1 cellular context compared by ENCODE assay signal in genomic region chr17:83087788-83088360, GRCh38.
TF ChIP-seq lines count a peak whose summit lies in the region.

No MANE protein-coding gene starts in this region.

TF ChIP-seq in GM23338, 12 proteins besides CTCF, POLR2A, EP300 and RAD21 (continued from another document):
- TF ChIP-seq ZNF462 (CRISPR knock-in tag; IDR thresholded peaks at IDR 0.05) (no peak), NANOG (IDR thresholded peaks at IDR 0.05; ENCODE audit: borderline replicate concordance) (no peak), EZH2phosphoT487 (IDR thresholded peaks at IDR 0.05; ENCODE audit: unreplicated experiment) (no peak), EZH2 (IDR thresholded peaks at IDR 0.05; ENCODE audit: low read depth, unreplicated experiment) (no peak), REST (IDR thresholded peaks at IDR 0.05; ENCODE audit: unreplicated experiment) (no peak)
TF ChIP-seq in GM23338: peak in this region for 0.
